In the genomic region with DNA sequence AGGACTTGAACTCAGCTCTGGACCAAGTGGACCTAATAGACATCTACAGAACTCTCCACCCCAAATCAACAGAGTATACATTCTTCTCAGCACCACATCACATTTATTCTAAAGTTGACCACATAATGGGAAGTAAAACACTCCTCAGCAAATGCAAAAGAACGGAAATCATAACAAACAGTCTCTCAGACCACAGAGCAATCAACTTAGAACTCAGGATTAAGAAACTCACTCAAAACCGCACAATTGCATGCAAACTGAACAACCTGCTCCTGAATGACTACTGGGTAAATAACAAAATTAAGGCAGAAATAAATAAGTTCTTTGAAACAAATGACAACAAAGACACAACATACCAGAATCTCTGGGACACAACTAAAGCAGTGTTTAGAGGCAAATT, we compare ENCODE assay signal across 7 cellular contexts.
DNase-seq lines count a peak whose midpoint lies in the region; ATAC-seq, FAIRE-seq and TF ChIP-seq lines count a peak whose summit lies in the region.
"Not testable (repeated sequence)": the region's sequence is repeated elsewhere in the genome, so short reads cannot be mapped to it uniquely, and the experiment has no call there.

No MANE protein-coding gene starts in this region.

- not testable (repeated sequence) for H3K4me1 ChIP-seq in GM12878 (ENCODE audit: control insufficient read depth, insufficient read depth, low read length)

- peaks cover 47% of the 10 kb centered on the region for H3K4me1 Mint-ChIP-seq in CD4-positive, alpha-beta T cell (ENCODE audit: low read depth)
- peaks cover 51% of the 10 kb centered on the region for H3K4me1 Mint-ChIP-seq in activated CD4-positive, alpha-beta memory T cell treated with anti-CD3 and anti-CD28 coated beads, Interleukin-2, amount 10 ng/mL, durations not matched to agents 7 days and 5 days
- H3K4me1 Mint-ChIP-seq in natural killer cell treated with Interleukin-12 subunit alpha and Interleukin-12 subunit beta and Interleukin-15 and Interleukin-18, amount 100 ng/mL, for 72 hours (ENCODE audit: low read depth in 2 of 2): peaks cover 33 to 45% of the 10 kb centered on the region in 2 donors

- DNase-seq in CD4-positive, alpha-beta T cell; activated CD4-positive, alpha-beta memory T cell treated with anti-CD3 and anti-CD28 coated beads, Interleukin-2, amount 10 ng/mL, durations not matched to agents 7 days and 5 days; GM12878 (ENCODE audit: low read depth, low spot score); natural killer cell treated with Interleukin-12 subunit alpha and Interleukin-12 subunit beta and Interleukin-15 and Interleukin-18, amount 100 ng/mL, for 72 hours (ENCODE audit: low spot score): not testable (repeated sequence)
- peak; percentile 59 for DNase-seq in Jurkat, Clone E6-1 (ENCODE audit: low read depth, low spot score)
- DNase-seq in NB4 (ENCODE audit: low read depth): peak; percentile 73
- peak; percentile 5 for DNase-seq in OCI-M1 (lab: John Stamatoyannopoulos, UW)

- H3K27me3 Mint-ChIP-seq in CD4-positive, alpha-beta T cell; activated CD4-positive, alpha-beta memory T cell treated with anti-CD3 and anti-CD28 coated beads, Interleukin-2, amount 10 ng/mL, durations not matched to agents 7 days and 5 days; natural killer cell treated with Interleukin-12 subunit alpha and Interleukin-12 subunit beta and Interleukin-15 and Interleukin-18, amount 100 ng/mL, for 72 hours: not testable (repeated sequence)

- not testable (repeated sequence) for FAIRE-seq in GM12878 (lab: Jason Lieb, UNC)

- H3K4me2 ChIP-seq in GM12878 (ENCODE audit: control insufficient read depth, insufficient read depth): not testable (repeated sequence)

- H2AFZ ChIP-seq in GM12878 (ENCODE audit: control insufficient read depth, low read depth, low read length): not testable (repeated sequence)

- H4K20me1 ChIP-seq in GM12878 (ENCODE audit: control insufficient read depth, insufficient read depth): not testable (repeated sequence)

- not testable (repeated sequence) for H3K27me3 ChIP-seq in CD4-positive, alpha-beta T cell (ENCODE audit: control insufficient read depth, insufficient read depth, low read length); GM12878 (replicated peaks in 1 of 2; ENCODE audit: control insufficient read depth in 2 of 2, insufficient read depth in 2 of 2, low read length in 1 of 2)

- not testable (repeated sequence) for H3K9ac ChIP-seq in GM12878 (ENCODE audit: control insufficient read depth, insufficient read depth, low read length)

- H3K9me3 ChIP-seq in CD4-positive, alpha-beta T cell (ENCODE audit: control insufficient read depth, low read length); GM12878 (replicated peaks; ENCODE audit: control insufficient read depth, insufficient read depth, low read length): not testable (repeated sequence)

- not testable (repeated sequence) for TF ChIP-seq CTCF in CD4-positive, alpha-beta T cell (IDR thresholded peaks at IDR 0.05); NB4 (IDR thresholded peaks at IDR 0.05; ENCODE audit: low read depth, low read length); GM12878 (IDR thresholded peaks at IDR 0.05 in 2 of 3, conservative IDR thresholded peaks at IDR 0.05 in 1 of 3; ENCODE audit: control insufficient read depth in 2 of 3, extremely low read depth in 1 of 3, insufficient read depth in 1 of 3, low read depth in 3 of 3, low read length in 3 of 3)

- in situ Hi-C loops in GM12878 (cut with MboI): not testable (repeated sequence)

- BruUV-seq in GM12878 (replicated peaks; lab: Mats Ljungman, UMichigan): not testable (repeated sequence)

- H3K36me3 ChIP-seq in GM12878 (ENCODE audit: control insufficient read depth in 2 of 2, insufficient read depth in 2 of 2, low read length in 1 of 2): not testable (repeated sequence)

- intact Hi-C loops in CD4-positive, alpha-beta T cell (cut with DNase I, micrococcal nuclease); GM12878 (cut with micrococcal nuclease; ENCODE audit: unreplicated experiment): not testable (repeated sequence)

- not testable (repeated sequence) for H3K27ac ChIP-seq in CD4-positive, alpha-beta T cell (ENCODE audit: low read depth, low read length); GM12878 (ENCODE audit: control insufficient read depth, insufficient read depth)

- H3K27ac Mint-ChIP-seq in CD4-positive, alpha-beta T cell: peak overlapping the region; percentile 35
- H3K27ac Mint-ChIP-seq in activated CD4-positive, alpha-beta memory T cell treated with anti-CD3 and anti-CD28 coated beads, Interleukin-2, amount 10 ng/mL, durations not matched to agents 7 days and 5 days: peak overlapping the region; percentile 75
- H3K27ac Mint-ChIP-seq in natural killer cell treated with Interleukin-12 subunit alpha and Interleukin-12 subunit beta and Interleukin-15 and Interleukin-18, amount 100 ng/mL, for 72 hours: peak overlapping the region; percentile 59 to 85

- H3K4me3 Mint-ChIP-seq in CD4-positive, alpha-beta T cell; activated CD4-positive, alpha-beta memory T cell treated with anti-CD3 and anti-CD28 coated beads, Interleukin-2, amount 10 ng/mL, durations not matched to agents 7 days and 5 days: not testable (repeated sequence)
- peak overlapping the region; percentile 90 for H3K4me3 Mint-ChIP-seq in natural killer cell treated with Interleukin-12 subunit alpha and Interleukin-12 subunit beta and Interleukin-15 and Interleukin-18, amount 100 ng/mL, for 72 hours

- not testable (repeated sequence) for ATAC-seq in CD4-positive, alpha-beta T cell (ENCODE audit: poor library complexity); GM12878; natural killer cell treated with Interleukin-12 subunit alpha and Interleukin-12 subunit beta and Interleukin-15 and Interleukin-18, amount 100 ng/mL, for 72 hours

- RAD21 ChIA-PET in GM12878 (lab: Charles Lee; ENCODE audit: unreplicated experiment): not testable (repeated sequence)

- CTCF ChIA-PET in CD4-positive, alpha-beta T cell (lab: Charles Lee); activated CD4-positive, alpha-beta memory T cell treated with anti-CD3 and anti-CD28 coated beads, Interleukin-2, amount 10 ng/mL, durations not matched to agents 7 days and 5 days (lab: Charles Lee); GM12878 (lab: Yijun Ruan, JAX): not testable (repeated sequence)

- not testable (repeated sequence) for TF ChIP-seq POLR2A in NB4 (IDR thresholded peaks at IDR 0.05; ENCODE audit: extremely low read depth, insufficient read length); GM12878 (IDR thresholded peaks at IDR 0.05; ENCODE audit: low read depth, low read length)

- H3K9me3 Mint-ChIP-seq in CD4-positive, alpha-beta T cell; natural killer cell treated with Interleukin-12 subunit alpha and Interleukin-12 subunit beta and Interleukin-15 and Interleukin-18, amount 100 ng/mL, for 72 hours: not testable (repeated sequence)
- H3K9me3 Mint-ChIP-seq in activated CD4-positive, alpha-beta memory T cell treated with anti-CD3 and anti-CD28 coated beads, Interleukin-2, amount 10 ng/mL, durations not matched to agents 7 days and 5 days: peaks cover 20% of the 10 kb centered on the region

- SMC1A ChIA-PET in GM12878 (lab: Charles Lee; ENCODE audit: uncharacterized antibody, unreplicated experiment): not testable (repeated sequence)

- not testable (repeated sequence) for TF ChIP-seq RAD21 in GM12878 (IDR thresholded peaks at IDR 0.05; ENCODE audit: insufficient read depth, low read depth, low read length)

- not testable (repeated sequence) for TF ChIP-seq EP300 in GM12878 (IDR thresholded peaks at IDR 0.05; ENCODE audit: borderline replicate concordance in 1 of 2, control insufficient read depth in 1 of 2, low read depth in 2 of 2, low read length in 2 of 2)

- POLR2A ChIA-PET in CD4-positive, alpha-beta T cell (lab: Charles Lee); activated CD4-positive, alpha-beta memory T cell treated with anti-CD3 and anti-CD28 coated beads, Interleukin-2, amount 10 ng/mL, durations not matched to agents 7 days and 5 days (lab: Charles Lee); GM12878 (lab: Charles Lee): not testable (repeated sequence)

- peaks cover 58% of the 10 kb centered on the region for H3K36me3 Mint-ChIP-seq in CD4-positive, alpha-beta T cell (ENCODE audit: low read depth)
- peaks cover 32% of the 10 kb centered on the region for H3K36me3 Mint-ChIP-seq in activated CD4-positive, alpha-beta memory T cell treated with anti-CD3 and anti-CD28 coated beads, Interleukin-2, amount 10 ng/mL, durations not matched to agents 7 days and 5 days (ENCODE audit: low read depth)
- peaks cover 32% of the 10 kb centered on the region for H3K36me3 Mint-ChIP-seq in natural killer cell treated with Interleukin-12 subunit alpha and Interleukin-12 subunit beta and Interleukin-15 and Interleukin-18, amount 100 ng/mL, for 72 hours

- not testable (repeated sequence) for H3K4me3 ChIP-seq in Jurkat, Clone E6-1 (ENCODE audit: low read length); NB4 (ENCODE audit: low read depth, low read length); GM12878

- whole genome bisulfite sequencing in GM12878 (ENCODE audit: insufficient coverage, insufficient replicate concordance, low lambda C conversion rate, missing lambda C conversion rate): 19% methylated on average over 2 of the region's 2 CpGs

- H3K79me2 ChIP-seq in GM12878 (ENCODE audit: control insufficient read depth, insufficient read depth, low read length): not testable (repeated sequence)

TF ChIP-seq in GM12878, 131 proteins besides CTCF, POLR2A, EP300 and RAD21:
- TF ChIP-seq MTA2 (IDR thresholded peaks at IDR 0.05; ENCODE audit: low read depth): peak; percentile 13; the same call in 1 of the 2 replicates
- TF ChIP-seq IKZF2 (IDR thresholded peaks at IDR 0.05): 0 out of 4 replicates have a peak, but pooled peaks of 1 of the 2 experiments have one; percentile 36
